In the genomic region with DNA sequence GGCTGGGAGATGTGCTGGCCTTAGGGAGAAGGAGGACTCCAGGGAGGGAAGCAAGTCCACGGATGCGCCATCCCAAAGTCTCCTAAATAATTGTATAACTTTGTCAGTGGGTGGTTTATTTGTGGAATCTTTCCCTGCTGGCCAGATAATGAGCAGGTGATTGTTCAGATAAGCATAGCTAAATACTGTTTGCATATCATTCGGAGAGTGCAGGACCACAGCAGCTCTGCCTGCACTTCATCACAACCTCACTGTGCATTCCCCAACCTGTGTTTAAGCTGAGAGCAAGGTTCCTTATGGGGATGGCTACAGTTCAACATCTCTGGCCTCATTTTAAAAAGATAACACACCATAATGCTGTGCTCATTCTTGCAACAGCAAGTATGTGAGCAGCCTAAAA, we compare ENCODE assay signal across 17 cellular contexts.
A peak's percentile ranks its signal among the peaks of the same experiment; 100 is the strongest.
DNase-seq lines count a peak whose midpoint lies in the region; ATAC-seq, FAIRE-seq and TF ChIP-seq lines count a peak whose summit lies in the region.
"Had no signal": no experiment of that assay in that cellular context is flagged by ENCODE, and none has a peak within 500 bp of the region (broad histone marks: within the 10 kb centered on the region; RNA-seq: fewer than 3 reads in every experiment).

No MANE protein-coding gene starts in this region.

- no peak for TF ChIP-seq EP300 in SK-N-SH (IDR thresholded peaks at IDR 0.05; ENCODE audit: borderline replicate concordance in 1 of 2, low read depth in 1 of 2, low read length in 1 of 2)

- H3K9me2 ChIP-seq in SK-N-SH: no peaks in the 10 kb centered on the region

- H4K20me1 ChIP-seq in SK-N-SH (ENCODE audit: insufficient read depth): no peaks in the 10 kb centered on the region
- H4K20me1 ChIP-seq: BLaER1 treated with 17β-estradiol and CSF1 and Interleukin-3, amounts not matched to agents 10 nM and 100 nM had no signal

- no peaks in the 10 kb centered on the region for H3F3A ChIP-seq in SK-N-SH (replicated peaks; ENCODE audit: insufficient read depth)

- POLR2A ChIA-PET in SK-N-SH (lab: Yijun Ruan, JAX): no interaction called here
- POLR2A ChIA-PET in activated CD4-positive, alpha-beta memory T cell treated with anti-CD3 and anti-CD28 coated beads, Interleukin-2, amount 10 ng/mL, durations not matched to agents 7 days and 5 days (lab: Charles Lee): no interaction called here

- no peaks in the 10 kb centered on the region for H3K36me3 ChIP-seq in SK-N-SH (replicated peaks in 1 of 2; ENCODE audit: control insufficient read depth in 1 of 2, insufficient read depth in 2 of 2, low read length in 1 of 2)
- H3K36me3 ChIP-seq: BLaER1 treated with 17β-estradiol and CSF1 and Interleukin-3, amounts not matched to agents 10 nM and 100 nM; HAP-1 had no signal

- DNase-seq in SK-N-SH (peak; percentile 12), NCI-H526 (lab: John Stamatoyannopoulos, UW) (peak; percentile 39 to 60), cerebellar cortex (ENCODE audit: low spot score) (peak; percentile 3), urothelium cell line (ENCODE audit: low spot score) (no peak), DMS153 (lab: John Stamatoyannopoulos, UW) (no peak), endothelial cell (ENCODE audit: low spot score) (no peak)
- DNase-seq in activated CD4-positive, alpha-beta memory T cell treated with anti-CD3 and anti-CD28 coated beads, Interleukin-2, amount 10 ng/mL, durations not matched to agents 7 days and 5 days: no peak
- DNase-seq: ACHN; CD4-positive, CD25-positive, alpha-beta regulatory T cell; DMS79 treated with DMSO at 0.1 percent for 48 hours; EL; GOT3 had no signal

- peak; percentile 58 for FAIRE-seq in urothelium cell line (lab: Jason Lieb, UNC)
- FAIRE-seq: G401.6, GM12891 had no signal

- no peak overlapping the region for H2AFZ ChIP-seq in SK-N-SH (ENCODE audit: low read depth)

- no peaks in the 10 kb centered on the region for H3K4me1 Mint-ChIP-seq in activated CD4-positive, alpha-beta memory T cell treated with anti-CD3 and anti-CD28 coated beads, Interleukin-2, amount 10 ng/mL, durations not matched to agents 7 days and 5 days
- H3K4me1 Mint-ChIP-seq in endothelial cell (ENCODE audit: unreplicated experiment): peaks cover 18% of the 10 kb centered on the region
- H3K4me1 Mint-ChIP-seq: CD4-positive, CD25-positive, alpha-beta regulatory T cell had no signal

- no peak; the same call in 2 of the 3 replicates for ATAC-seq in SK-N-SH treated with all-trans-retinoic acid at 6 μM for 48 hours

- no peak overlapping the region for H3K27ac Mint-ChIP-seq in activated CD4-positive, alpha-beta memory T cell treated with anti-CD3 and anti-CD28 coated beads, Interleukin-2, amount 10 ng/mL, durations not matched to agents 7 days and 5 days
- no peak overlapping the region for H3K27ac Mint-ChIP-seq in endothelial cell (ENCODE audit: unreplicated experiment)
- H3K27ac Mint-ChIP-seq: CD4-positive, CD25-positive, alpha-beta regulatory T cell had no signal

- TF ChIP-seq CTCF in SK-N-SH (IDR thresholded peaks at IDR 0.05) (no peak), endothelial cell (IDR thresholded peaks at IDR 0.05; ENCODE audit: unreplicated experiment) (no peak)

- H3K79me2 ChIP-seq in SK-N-SH (ENCODE audit: insufficient read depth): no peaks in the 10 kb centered on the region

- H3K9me3 ChIP-seq in SK-N-SH: no peaks in the 10 kb centered on the region
- H3K9me3 ChIP-seq: BLaER1 treated with 17β-estradiol and CSF1 and Interleukin-3, amounts not matched to agents 10 nM and 100 nM had no signal

- 58% methylated on average over 3 of the region's 3 CpGs for WGBS in SK-N-SH (ENCODE audit: low lambda C conversion rate)

- TF ChIP-seq RAD21 in SK-N-SH (IDR thresholded peaks at IDR 0.05; ENCODE audit: low read length): no peak

- no peaks in the 10 kb centered on the region for H3K36me3 Mint-ChIP-seq in activated CD4-positive, alpha-beta memory T cell treated with anti-CD3 and anti-CD28 coated beads, Interleukin-2, amount 10 ng/mL, durations not matched to agents 7 days and 5 days (ENCODE audit: low read depth)
- H3K36me3 Mint-ChIP-seq in endothelial cell (ENCODE audit: low read depth, unreplicated experiment): no peaks in the 10 kb centered on the region
- H3K36me3 Mint-ChIP-seq: CD4-positive, CD25-positive, alpha-beta regulatory T cell had no signal

- H3K4me3 ChIP-seq in SK-N-SH (ENCODE audit: low read depth in 2 of 2, low read length in 1 of 2): no peak overlapping the region
- H3K4me3 ChIP-seq: BLaER1 treated with 17β-estradiol and CSF1 and Interleukin-3, amounts not matched to agents 10 nM and 100 nM; HAP-1 had no signal

- H3K4me1 ChIP-seq in SK-N-SH (ENCODE audit: control insufficient read depth in 1 of 2, insufficient read depth in 2 of 2, low read depth in 1 of 2, low read length in 1 of 2): peaks cover 0 to 9% of the 10 kb centered on the region in 2 experiments; a peak in 1 of 4 replicates
- H3K4me1 ChIP-seq: BLaER1 treated with 17β-estradiol and CSF1 and Interleukin-3, amounts not matched to agents 10 nM and 100 nM; HAP-1 had no signal

- H3K4me3 Mint-ChIP-seq in activated CD4-positive, alpha-beta memory T cell treated with anti-CD3 and anti-CD28 coated beads, Interleukin-2, amount 10 ng/mL, durations not matched to agents 7 days and 5 days: no peak overlapping the region
- H3K4me3 Mint-ChIP-seq in endothelial cell (ENCODE audit: unreplicated experiment): no peak overlapping the region
- H3K4me3 Mint-ChIP-seq: CD4-positive, CD25-positive, alpha-beta regulatory T cell had no signal

- no peaks in the 10 kb centered on the region for H3K9me3 Mint-ChIP-seq in activated CD4-positive, alpha-beta memory T cell treated with anti-CD3 and anti-CD28 coated beads, Interleukin-2, amount 10 ng/mL, durations not matched to agents 7 days and 5 days
- no peaks in the 10 kb centered on the region for H3K9me3 Mint-ChIP-seq in endothelial cell (ENCODE audit: unreplicated experiment)

- H3K27me3 ChIP-seq in SK-N-SH (ENCODE audit: insufficient read depth): no peaks in the 10 kb centered on the region
- H3K27me3 ChIP-seq: BLaER1 treated with 17β-estradiol and CSF1 and Interleukin-3, amounts not matched to agents 10 nM and 100 nM had no signal

- peaks cover 11% of the 10 kb centered on the region for H3K27me3 Mint-ChIP-seq in activated CD4-positive, alpha-beta memory T cell treated with anti-CD3 and anti-CD28 coated beads, Interleukin-2, amount 10 ng/mL, durations not matched to agents 7 days and 5 days
- peaks cover 2% of the 10 kb centered on the region for H3K27me3 Mint-ChIP-seq in endothelial cell (ENCODE audit: unreplicated experiment)

- CTCF ChIA-PET in SK-N-SH (lab: Yijun Ruan, JAX): interaction anchor here (1.9 kb wide), 1 partner anchor 22 kb away, joined by 4 read pairs; no protein-coding TSS in a partner anchor
- CTCF ChIA-PET in activated CD4-positive, alpha-beta memory T cell treated with anti-CD3 and anti-CD28 coated beads, Interleukin-2, amount 10 ng/mL, durations not matched to agents 7 days and 5 days (lab: Charles Lee): interaction anchor here (1.0 kb wide), 1 partner anchor 333 kb away, joined by 3 read pairs; no protein-coding TSS in a partner anchor

- no peak overlapping the region for H3K9ac ChIP-seq in SK-N-SH
- H3K9ac ChIP-seq: BLaER1 treated with 17β-estradiol and CSF1 and Interleukin-3, amounts not matched to agents 10 nM and 100 nM had no signal

- no peak overlapping the region for H3K4me2 ChIP-seq in SK-N-SH
- H3K4me2 ChIP-seq: BLaER1 treated with 17β-estradiol and CSF1 and Interleukin-3, amounts not matched to agents 10 nM and 100 nM had no signal

- no peak overlapping the region for H3K27ac ChIP-seq in SK-N-SH (ENCODE audit: low read depth in 2 of 2, low read length in 1 of 2)
- H3K27ac ChIP-seq: BLaER1 treated with 17β-estradiol and CSF1 and Interleukin-3, amounts not matched to agents 10 nM and 100 nM had no signal

TF ChIP-seq in SK-N-SH, 30 proteins besides CTCF, POLR2A, EP300 and RAD21 (continues in another document):
- TF ChIP-seq GATA2 (CRISPR knock-in tag; IDR thresholded peaks at IDR 0.05): peak; percentile 63
- no peak for TF ChIP-seq SIN3A (IDR thresholded peaks at IDR 0.05; ENCODE audit: borderline replicate concordance, low read depth, low read length)
- no peak for TF ChIP-seq MXI1 (IDR thresholded peaks at IDR 0.05; ENCODE audit: low read depth, low read length)
- TF ChIP-seq RCOR1 (IDR thresholded peaks at IDR 0.05; ENCODE audit: low read length): peak; percentile 55; the same call in 1 of the 2 replicates
- no peak for TF ChIP-seq CHD2 (IDR thresholded peaks at IDR 0.05; ENCODE audit: low read length, partially characterized antibody)
- TF ChIP-seq SMC3 (IDR thresholded peaks at IDR 0.05; ENCODE audit: low read depth, low read length): no peak
- no peak for TF ChIP-seq GABPA (IDR thresholded peaks at IDR 0.05; ENCODE audit: low read depth)
- no peak for TF ChIP-seq RXRA (IDR thresholded peaks at IDR 0.05; ENCODE audit: borderline replicate concordance, low read depth)

TF ChIP-seq in SK-N-SH treated with all-trans-retinoic acid at 6 μM for 48 hours, 23 proteins besides CTCF, POLR2A, EP300 and RAD21 (continues in another document):
- TF ChIP-seq ESRRG (CRISPR knock-in tag; IDR thresholded peaks at IDR 0.05) (no peak), ZNF70 (CRISPR knock-in tag; IDR thresholded peaks at IDR 0.05) (no peak), ISL1 (CRISPR knock-in tag; IDR thresholded peaks at IDR 0.05) (no peak), PPARA (CRISPR knock-in tag; IDR thresholded peaks at IDR 0.05; ENCODE audit: borderline replicate concordance) (no peak), ARNTL (CRISPR knock-in tag; IDR thresholded peaks at IDR 0.05; ENCODE audit: borderline replicate concordance, low read depth) (no peak)
- TF ChIP-seq, protein P1, sequence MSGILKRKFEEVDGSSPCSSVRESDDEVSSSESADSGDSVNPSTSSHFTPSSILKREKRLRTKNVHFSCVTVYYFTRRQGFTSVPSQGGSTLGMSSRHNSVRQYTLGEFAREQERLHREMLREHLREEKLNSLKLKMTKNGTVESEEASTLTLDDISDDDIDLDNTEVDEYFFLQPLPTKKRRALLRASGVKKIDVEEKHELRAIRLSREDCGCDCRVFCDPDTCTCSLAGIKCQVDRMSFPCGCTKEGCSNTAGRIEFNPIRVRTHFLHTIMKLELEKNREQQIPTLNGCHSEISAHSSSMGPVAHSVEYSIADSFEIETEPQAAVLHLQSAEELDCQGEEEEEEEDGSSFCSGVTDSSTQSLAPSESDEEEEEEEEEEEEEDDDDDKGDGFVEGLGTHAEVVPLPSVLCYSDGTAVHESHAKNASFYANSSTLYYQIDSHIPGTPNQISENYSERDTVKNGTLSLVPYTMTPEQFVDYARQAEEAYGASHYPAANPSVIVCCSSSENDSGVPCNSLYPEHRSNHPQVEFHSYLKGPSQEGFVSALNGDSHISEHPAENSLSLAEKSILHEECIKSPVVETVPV (CRISPR knock-in tag; IDR thresholded peaks at IDR 0.05): no peak

Comparison
In these comparisons a context has a peak if more than half of its experiments do, and no peak if none do; other contexts are left out.
1. DNase-seq: peak in SK-N-SH (single experiment), NCI-H526 (2 of 2) and cerebellar cortex (single experiment); none in urothelium cell line (single experiment), DMS153 (single experiment), activated CD4-positive, alpha-beta memory T cell treated with anti-CD3 and anti-CD28 coated beads, Interleukin-2, amount 10 ng/mL, durations not matched to agents 7 days and 5 days (single experiment) and endothelial cell (single experiment).